In genomic region chr1:11939794-11940193, GRCh38 we compare ENCODE assay signal across 8 cellular contexts. TPM values are rescaled to one million over a fixed set of nuclear protein-coding genes. Genes with fewer than 3 reads are reported as not detected.
A peak's percentile ranks its signal among the peaks of the same experiment; 100 is the strongest.
DNase-seq lines count a peak whose midpoint lies in the region; ATAC-seq, FAIRE-seq and TF ChIP-seq lines count a peak whose summit lies in the region.
"Not testable (repeated sequence)": the region's sequence is repeated elsewhere in the genome, so short reads cannot be mapped to it uniquely, and the experiment has no call there.

No MANE protein-coding gene starts in this region.

- in situ Hi-C loops in HepG2 (cut with HindIII; ENCODE audit: extremely low pct_ligation_motif_present, low pct_unique_long_range_greater_than_20kb); transverse colon (cut with MboI; ENCODE audit: low pct_ligation_motif_present in 1 of 4, low pct_unique_long_range_greater_than_20kb in 1 of 4, low sequenced_read_pairs in 3 of 4): not testable (repeated sequence)

- TF ChIP-seq EP300 in HepG2 (IDR thresholded peaks at IDR 0.05; ENCODE audit: low read depth in 2 of 2, low read length in 2 of 2); HepG2 (CRISPR knock-in tag; IDR thresholded peaks at IDR 0.05; ENCODE audit: borderline replicate concordance); transverse colon (IDR thresholded peaks at IDR 0.05; ENCODE audit: low read depth): not testable (repeated sequence)

- not testable (repeated sequence) for H3K9ac ChIP-seq in HepG2 (ENCODE audit: insufficient read depth, low read depth, low read length); stomach smooth muscle (ENCODE audit: low read length in 2 of 2)

- DNase-seq in WTC11 (ENCODE audit: low spot score); dorsolateral prefrontal cortex; heart left ventricle; HepG2 (ENCODE audit: low spot score); psoas muscle; transverse colon: not testable (repeated sequence)

- not testable (repeated sequence) for H3K9me3 ChIP-seq in HEK293 (ENCODE audit: control insufficient read depth, insufficient read depth, low read depth, low read length); heart left ventricle; HepG2 (ENCODE audit: low read length); psoas muscle; stomach smooth muscle (ENCODE audit: control insufficient read depth in 2 of 2, low read length in 2 of 2); transverse colon

- H3K4me1 ChIP-seq in HEK293 (ENCODE audit: control insufficient read depth, insufficient read depth, low read length) = not testable (repeated sequence)
- H3K4me1 ChIP-seq in heart left ventricle (peaks cover 0 to 71% (median 53%) of the 10 kb centered on the region in 12 donors), HepG2 (ENCODE audit: insufficient read depth, low read length) (peaks cover 60% of the 10 kb centered on the region), psoas muscle (peaks cover 65% of the 10 kb centered on the region), stomach smooth muscle (ENCODE audit: control insufficient read depth, insufficient read depth, low read length) (peaks cover 33% of the 10 kb centered on the region), transverse colon (peaks cover 0 to 27% (median 22%) of the 10 kb centered on the region in 4 donors)

- H2AFZ ChIP-seq in HepG2 (ENCODE audit: low read length) = not testable (repeated sequence)

- TF ChIP-seq CTCF in HEK293 (tag by site-specific recombination; IDR thresholded peaks at IDR 0.05); WTC11 (IDR thresholded peaks at IDR 0.05); dorsolateral prefrontal cortex (IDR thresholded peaks at IDR 0.05 in 54 of 56, conservative IDR thresholded peaks at IDR 0.05 in 2 of 56; ENCODE audit: low read depth in 1 of 56, partially characterized antibody in 56 of 56); heart left ventricle (IDR thresholded peaks at IDR 0.05); HepG2 (CRISPR knock-in tag; IDR thresholded peaks at IDR 0.05); psoas muscle (IDR thresholded peaks at IDR 0.05); transverse colon (IDR thresholded peaks at IDR 0.05): not testable (repeated sequence)

- H3K27ac Mint-ChIP-seq in WTC11 = not testable (repeated sequence)

- not testable (repeated sequence) for FAIRE-seq in HepG2 (lab: Jason Lieb, UNC)

- CTCF ChIA-PET in HEK293 (lab: Yijun Ruan, JAX) (interaction anchor here (0.6 kb wide), 1 partner anchor 26 kb away, joined by 4 read pairs; no protein-coding TSS in a partner anchor), WTC11 (lab: Charles Lee) (interaction anchor here (1.8 kb wide), 1 partner anchor 27 kb away, joined by 6 read pairs; no protein-coding TSS in a partner anchor)
- CTCF ChIA-PET in HepG2 (lab: Yijun Ruan, JAX; ENCODE audit: low intra/inter-chr PET ratio, low total read pairs) = not testable (repeated sequence)

- not testable (repeated sequence) for TF ChIP-seq POLR2A in heart left ventricle (IDR thresholded peaks at IDR 0.05); HepG2 (IDR thresholded peaks at IDR 0.05; ENCODE audit: insufficient read depth in 1 of 2, low read depth in 2 of 2, low read length in 2 of 2); transverse colon (IDR thresholded peaks at IDR 0.05)

- not testable (repeated sequence) for H3K4me3 ChIP-seq in HEK293 (ENCODE audit: low read depth, low read length); dorsolateral prefrontal cortex; heart left ventricle; HepG2 (replicated peaks in 1 of 3; ENCODE audit: insufficient read depth in 1 of 3, low read depth in 2 of 3, low read length in 3 of 3); psoas muscle; stomach smooth muscle (ENCODE audit: low read length in 2 of 2); transverse colon

- 94 to 99% (median 97%) methylated on average over 7 of the region's 7 CpGs for WGBS in heart left ventricle, 4 donors
- WGBS in HepG2 (ENCODE audit: low lambda C conversion rate) = 98% methylated on average over 7 of the region's 7 CpGs
- 90 to 92% (median 91%) methylated on average over 7 of the region's 7 CpGs for WGBS in psoas muscle, 3 donors
- WGBS in transverse colon (ENCODE audit: low coverage in 1 of 2), 2 donors = 95 to 100% methylated on average over 1 to 7 of the region's 7 CpGs

- intact Hi-C loops in dorsolateral prefrontal cortex (cut with DNase I) = loop anchor here (1.0 to 5.0 kb wide), 3 partner anchors 22 to 43 kb away; partner anchors contain the start of gene MFN2 (in 2 of the 2)
- intact Hi-C loops in heart left ventricle (cut with DNase I) = loop anchor here in 2 of 10 donors (5.0 kb wide), 2 partner anchors 33 to 38 kb away; no protein-coding TSS in a partner anchor
- intact Hi-C loops in HepG2 (cut with micrococcal nuclease; ENCODE audit: unreplicated experiment); transverse colon (cut with DNase I; ENCODE audit: low total_unique reads): not testable (repeated sequence)
- intact Hi-C loops in psoas muscle (cut with DNase I) = loop anchor here (2.0 to 5.0 kb wide), 2 partner anchors 38 to 65 kb away; no protein-coding TSS in a partner anchor

- not testable (repeated sequence) for ATAC-seq in WTC11, heart left ventricle, HepG2, psoas muscle

- not testable (repeated sequence) for BruUV-seq in HepG2 (replicated peaks; lab: Mats Ljungman, UMichigan)

- H3K27ac ChIP-seq in HEK293 (ENCODE audit: extremely low read depth, low read depth, low read length); HepG2 (ENCODE audit: extremely low read length, insufficient read depth, low read length): not testable (repeated sequence)
- H3K27ac ChIP-seq in dorsolateral prefrontal cortex (peak overlapping the region in 41 of 59 donors; percentile 3 to 95 (median 71)), heart left ventricle (peak overlapping the region in 10 of 12 donors; percentile 33 to 74 (median 68)), psoas muscle (peak overlapping the region; percentile 53), stomach smooth muscle (ENCODE audit: low read length) (peak overlapping the region; percentile 58), transverse colon (peak overlapping the region in 3 of 4 donors; percentile 5 to 39 (median 33))

- not testable (repeated sequence) for H3K9me3 Mint-ChIP-seq in WTC11

- H3K4me3 Mint-ChIP-seq in WTC11 = not testable (repeated sequence)

- TF ChIP-seq RAD21 in HepG2 (CRISPR knock-in tag; IDR thresholded peaks at IDR 0.05) = not testable (repeated sequence)

- H3K27me3 ChIP-seq in dorsolateral prefrontal cortex; heart left ventricle; HepG2 (ENCODE audit: control insufficient read depth in 1 of 2, insufficient read depth in 2 of 2, low read length in 2 of 2); psoas muscle (ENCODE audit: insufficient read depth in 3 of 3, low read length in 2 of 3); stomach smooth muscle (ENCODE audit: control insufficient read depth in 1 of 2, insufficient read depth in 2 of 2, low read length in 2 of 2); transverse colon: not testable (repeated sequence)

- H3K36me3 ChIP-seq in HEK293 (ENCODE audit: control insufficient read depth in 2 of 2, insufficient read depth in 1 of 2, low read length in 2 of 2) (peaks cover 0 to 38% of the 10 kb centered on the region in 2 experiments; a peak in 2 of 3 replicates), heart left ventricle (peaks cover 0 to 26% (median 3%) of the 10 kb centered on the region in 9 donors), HepG2 (replicated peaks in 1 of 2; ENCODE audit: control insufficient read depth in 1 of 2, insufficient read depth in 2 of 2, low read length in 2 of 2) (peaks cover 0 to 11% of the 10 kb centered on the region in 2 experiments; a peak in 2 of 5 replicates)
- H3K36me3 ChIP-seq in psoas muscle (ENCODE audit: insufficient read depth in 1 of 2, low read depth in 1 of 2); stomach smooth muscle (ENCODE audit: control insufficient read depth in 2 of 2, insufficient read depth in 2 of 2, low read length in 2 of 2); transverse colon: not testable (repeated sequence)

- H3K27me3 Mint-ChIP-seq in WTC11 (ENCODE audit: low read depth) = not testable (repeated sequence)

- H3K36me3 Mint-ChIP-seq in WTC11 = not testable (repeated sequence)

- not testable (repeated sequence) for H4K20me1 ChIP-seq in HepG2 (ENCODE audit: insufficient read depth, low read length)

- POLR2A ChIA-PET in HEK293 (lab: Yijun Ruan, JAX) = interaction anchor here (1.0 kb wide), 1 partner anchor 30 kb away, joined by 4 read pairs; no protein-coding TSS in a partner anchor
- POLR2A ChIA-PET in WTC11 (lab: Charles Lee) = interaction anchor here (1.7 kb wide), 1 partner anchor 31 kb away, joined by 12 read pairs; no protein-coding TSS in a partner anchor
- POLR2A ChIA-PET in HepG2 (lab: Yijun Ruan, JAX) = interaction anchor here (1.3 to 2.6 kb wide), 3 partner anchors 13 to 32 kb away, joined by 3 to 16 read pairs (median 11); partner anchors contain the start of gene KIAA2013

- peaks cover 28% of the 10 kb centered on the region for H3K4me1 Mint-ChIP-seq in WTC11

- peaks cover 14% of the 10 kb centered on the region for H3K79me2 ChIP-seq in HepG2 (ENCODE audit: insufficient read depth, low read length)

- peak overlapping the region; percentile 18; the same call in 1 of the 2 replicates for H3K4me2 ChIP-seq in HepG2 (ENCODE audit: low read depth, low read length)

RNA-seq across cellular contexts. Expression of gene PLOD1, which starts 5.3 kb away (rescaled TPM):
- total RNA-seq in WTC11 (2021) (46.9 to 73.8 TPM (median 67.3 TPM) in 3 replicates), dorsolateral prefrontal cortex (100 to 1,000 TPM in 4 of 120 experiments, 10 to 100 TPM in 116; 28.5 to 148 (median 43.7) TPM), heart left ventricle (100 to 1,000 TPM in 1 of 9 donors, 10 to 100 TPM in 8; 37.5 to 104 (median 50.1) TPM), HepG2 (2016; rRNA removed; fragmentation: Illumina TruSeq; extraction: Trizol) (31.0 and 70.1 TPM in 2 replicates), psoas muscle (10 to 100 TPM; 25.1 to 52.3 (median 35.7) TPM), transverse colon (10 to 100 TPM; 28.8 to 56.3 (median 41.2) TPM)
- polyA plus RNA-seq in heart left ventricle (100 to 1,000 TPM in 1 of 2 donors, 10 to 100 TPM in 1; 38.3 to 108 TPM), HepG2 (2011; rRNA removed) (318 and 361 TPM in 2 replicates), psoas muscle (10 to 100 TPM; 33.5 to 48.6 (median 39.1) TPM)
- total RNA-seq in HepG2 (2016; cell fraction: cytosol; rRNA removed; fragmentation: Illumina TruSeq; extraction: Trizol; ENCODE audit: low read depth) = 8.1 and 9.3 TPM in 2 replicates
- 23.8 and 71.6 TPM in 2 replicates for total RNA-seq in HepG2 (2016; cell fraction: insoluble cytoplasmic fraction; rRNA removed; fragmentation: Illumina TruSeq; extraction: Trizol)
- 22.0 and 25.0 TPM in 2 replicates for total RNA-seq in HepG2 (2016; cell fraction: membrane; rRNA removed; fragmentation: Illumina TruSeq; extraction: Trizol)
- 69.1 and 83.4 TPM in 2 replicates for total RNA-seq in HepG2 (2016; cell fraction: nucleus; rRNA removed; fragmentation: Illumina TruSeq; extraction: Trizol)
- 268 and 334 TPM in 2 replicates for polyA plus RNA-seq in HepG2 (2011; cell fraction: cytosol; rRNA removed)
- polyA plus RNA-seq in HepG2 (2011; cell fraction: nucleus; rRNA removed) = 289 and 340 TPM in 2 replicates
- 213 and 215 TPM in 2 replicates for polyA plus RNA-seq in HepG2 (2012)
- 10.1 and 11.2 TPM in 2 replicates for polyA plus RNA-seq in HepG2 (2016; cell fraction: cytosol; fragmentation: Illumina TruSeq; extraction: Trizol; ENCODE audit: low read depth)
- polyA plus RNA-seq in HepG2 (2016; cell fraction: insoluble cytoplasmic fraction; fragmentation: Illumina TruSeq; extraction: Trizol; ENCODE audit: low read depth) = 27.4 and 35.7 TPM in 2 replicates
- polyA plus RNA-seq in HepG2 (2016; cell fraction: membrane; fragmentation: Illumina TruSeq; extraction: Trizol; ENCODE audit: low read depth) = 15.6 and 19.4 TPM in 2 replicates
- polyA plus RNA-seq in HepG2 (2016; cell fraction: nucleus; fragmentation: Illumina TruSeq; extraction: Trizol; ENCODE audit: insufficient read depth, low read depth) = 135 and 151 TPM in 2 replicates
- polyA minus RNA-seq in HepG2 (2011; rRNA and poly(A)+ RNA removed; ENCODE audit: low replicate concordance) = 131 and 463 TPM in 2 replicates
- polyA minus RNA-seq in HepG2 (2011; cell fraction: cytosol; rRNA and poly(A)+ RNA removed) = 175 and 181 TPM in 2 replicates
- polyA minus RNA-seq in HepG2 (2011; cell fraction: nucleus; rRNA and poly(A)+ RNA removed) = 85.1 and 85.4 TPM in 2 replicates

RNA-seq across cellular contexts. Expression of gene KIAA2013, which starts 13.6 kb away (rescaled TPM):
- total RNA-seq in WTC11 (2021) (45.3 to 50.2 TPM (median 45.6 TPM) in 3 replicates), dorsolateral prefrontal cortex (10 to 100 TPM; 22.8 to 44.8 (median 29.5) TPM), heart left ventricle (100 to 1,000 TPM in 1 of 9 donors, 10 to 100 TPM in 8; 37.1 to 106 (median 41.3) TPM), HepG2 (2016; rRNA removed; fragmentation: Illumina TruSeq; extraction: Trizol) (47.7 and 76.0 TPM in 2 replicates), psoas muscle (10 to 100 TPM; 29.7 to 35.8 (median 33.4) TPM), transverse colon (100 to 1,000 TPM; 140 to 265 (median 201) TPM)
- polyA plus RNA-seq in heart left ventricle (10 to 100 TPM; 29.3 to 57.4 TPM), HepG2 (2011; rRNA removed) (141 and 163 TPM in 2 replicates), psoas muscle (10 to 100 TPM; 24.4 to 79.7 (median 34.7) TPM)
- total RNA-seq in HepG2 (2016; cell fraction: cytosol; rRNA removed; fragmentation: Illumina TruSeq; extraction: Trizol; ENCODE audit: low read depth) = 39.0 and 40.3 TPM in 2 replicates
- 45.3 and 75.8 TPM in 2 replicates for total RNA-seq in HepG2 (2016; cell fraction: insoluble cytoplasmic fraction; rRNA removed; fragmentation: Illumina TruSeq; extraction: Trizol)
- total RNA-seq in HepG2 (2016; cell fraction: membrane; rRNA removed; fragmentation: Illumina TruSeq; extraction: Trizol) = 84.9 and 91.5 TPM in 2 replicates
- total RNA-seq in HepG2 (2016; cell fraction: nucleus; rRNA removed; fragmentation: Illumina TruSeq; extraction: Trizol) = 48.8 and 56.1 TPM in 2 replicates
- polyA plus RNA-seq in HepG2 (2011; cell fraction: cytosol; rRNA removed) = 151 and 283 TPM in 2 replicates
- 137 and 147 TPM in 2 replicates for polyA plus RNA-seq in HepG2 (2011; cell fraction: nucleus; rRNA removed)
- 61.9 and 67.1 TPM in 2 replicates for polyA plus RNA-seq in HepG2 (2012)
- polyA plus RNA-seq in HepG2 (2016; cell fraction: cytosol; fragmentation: Illumina TruSeq; extraction: Trizol; ENCODE audit: low read depth) = 45.1 and 45.9 TPM in 2 replicates
- polyA plus RNA-seq in HepG2 (2016; cell fraction: insoluble cytoplasmic fraction; fragmentation: Illumina TruSeq; extraction: Trizol; ENCODE audit: low read depth) = 53.5 and 55.6 TPM in 2 replicates
- 73.8 and 79.8 TPM in 2 replicates for polyA plus RNA-seq in HepG2 (2016; cell fraction: membrane; fragmentation: Illumina TruSeq; extraction: Trizol; ENCODE audit: low read depth)
- polyA plus RNA-seq in HepG2 (2016; cell fraction: nucleus; fragmentation: Illumina TruSeq; extraction: Trizol; ENCODE audit: insufficient read depth, low read depth) = 92.2 and 94.4 TPM in 2 replicates
- 68.1 and 270 TPM in 2 replicates for polyA minus RNA-seq in HepG2 (2011; rRNA and poly(A)+ RNA removed; ENCODE audit: low replicate concordance)
- polyA minus RNA-seq in HepG2 (2011; cell fraction: cytosol; rRNA and poly(A)+ RNA removed) = 85.2 and 94.3 TPM in 2 replicates
- 25.0 and 28.0 TPM in 2 replicates for polyA minus RNA-seq in HepG2 (2011; cell fraction: nucleus; rRNA and poly(A)+ RNA removed)

RNA-seq across cellular contexts. Expression of gene MFN2, which starts 40.5 kb away (rescaled TPM):
- total RNA-seq in WTC11 (2021) (56.8 to 63.0 TPM (median 59.8 TPM) in 3 replicates), dorsolateral prefrontal cortex (100 to 1,000 TPM; 107 to 182 (median 141) TPM), heart left ventricle (100 to 1,000 TPM; 398 to 900 (median 632) TPM), HepG2 (2016; rRNA removed; fragmentation: Illumina TruSeq; extraction: Trizol) (60.9 and 76.3 TPM in 2 replicates), psoas muscle (100 to 1,000 TPM; 245 to 542 (median 320) TPM), transverse colon (10 to 100 TPM; 72.1 to 92.8 (median 75.6) TPM)
- polyA plus RNA-seq in heart left ventricle (100 to 1,000 TPM; 263 to 374 TPM), HepG2 (2011; rRNA removed) (38.7 and 41.0 TPM in 2 replicates), psoas muscle (100 to 1,000 TPM; 163 to 225 (median 177) TPM)
- total RNA-seq in HepG2 (2016; cell fraction: cytosol; rRNA removed; fragmentation: Illumina TruSeq; extraction: Trizol; ENCODE audit: low read depth) = 7.7 and 8.0 TPM in 2 replicates
- total RNA-seq in HepG2 (2016; cell fraction: insoluble cytoplasmic fraction; rRNA removed; fragmentation: Illumina TruSeq; extraction: Trizol) = 61.5 and 70.2 TPM in 2 replicates
- total RNA-seq in HepG2 (2016; cell fraction: membrane; rRNA removed; fragmentation: Illumina TruSeq; extraction: Trizol) = 31.8 and 32.8 TPM in 2 replicates
- 38.7 and 39.7 TPM in 2 replicates for total RNA-seq in HepG2 (2016; cell fraction: nucleus; rRNA removed; fragmentation: Illumina TruSeq; extraction: Trizol)
- 31.7 and 32.9 TPM in 2 replicates for polyA plus RNA-seq in HepG2 (2011; cell fraction: cytosol; rRNA removed)
- polyA plus RNA-seq in HepG2 (2011; cell fraction: nucleus; rRNA removed) = 49.1 and 52.9 TPM in 2 replicates
- polyA plus RNA-seq in HepG2 (2012) = 42.4 and 55.4 TPM in 2 replicates
- polyA plus RNA-seq in HepG2 (2016; cell fraction: cytosol; fragmentation: Illumina TruSeq; extraction: Trizol; ENCODE audit: low read depth) = 4.0 and 4.2 TPM in 2 replicates
- 52.2 and 60.5 TPM in 2 replicates for polyA plus RNA-seq in HepG2 (2016; cell fraction: insoluble cytoplasmic fraction; fragmentation: Illumina TruSeq; extraction: Trizol; ENCODE audit: low read depth)
- polyA plus RNA-seq in HepG2 (2016; cell fraction: membrane; fragmentation: Illumina TruSeq; extraction: Trizol; ENCODE audit: low read depth) = 14.0 and 14.3 TPM in 2 replicates
- 45.1 and 48.2 TPM in 2 replicates for polyA plus RNA-seq in HepG2 (2016; cell fraction: nucleus; fragmentation: Illumina TruSeq; extraction: Trizol; ENCODE audit: insufficient read depth, low read depth)
- polyA minus RNA-seq in HepG2 (2011; rRNA and poly(A)+ RNA removed; ENCODE audit: low replicate concordance) = 83.9 and 88.4 TPM in 2 replicates
- 26.6 and 33.4 TPM in 2 replicates for polyA minus RNA-seq in HepG2 (2011; cell fraction: cytosol; rRNA and poly(A)+ RNA removed)
- polyA minus RNA-seq in HepG2 (2011; cell fraction: nucleus; rRNA and poly(A)+ RNA removed) = 22.5 and 40.8 TPM in 2 replicates
